ENCODE assay signal across 1 cellular context in genomic region chr2:218270721-218271486, GRCh38.
TF ChIP-seq lines count a peak whose summit lies in the region.

No MANE protein-coding gene starts in this region.

TF ChIP-seq in GM23338, 12 proteins besides CTCF, POLR2A, EP300 and RAD21 (continued from another document):
- TF ChIP-seq ZNF462 (CRISPR knock-in tag; IDR thresholded peaks at IDR 0.05) (no peak), POLR2AphosphoS5 (IDR thresholded peaks at IDR 0.05; ENCODE audit: low read depth) (no peak), ETS1 (IDR thresholded peaks at IDR 0.05) (no peak), ZNF114 (CRISPR knock-in tag; IDR thresholded peaks at IDR 0.05) (no peak)
